ENCODE assay signal across 16 cellular contexts in the genomic region with DNA sequence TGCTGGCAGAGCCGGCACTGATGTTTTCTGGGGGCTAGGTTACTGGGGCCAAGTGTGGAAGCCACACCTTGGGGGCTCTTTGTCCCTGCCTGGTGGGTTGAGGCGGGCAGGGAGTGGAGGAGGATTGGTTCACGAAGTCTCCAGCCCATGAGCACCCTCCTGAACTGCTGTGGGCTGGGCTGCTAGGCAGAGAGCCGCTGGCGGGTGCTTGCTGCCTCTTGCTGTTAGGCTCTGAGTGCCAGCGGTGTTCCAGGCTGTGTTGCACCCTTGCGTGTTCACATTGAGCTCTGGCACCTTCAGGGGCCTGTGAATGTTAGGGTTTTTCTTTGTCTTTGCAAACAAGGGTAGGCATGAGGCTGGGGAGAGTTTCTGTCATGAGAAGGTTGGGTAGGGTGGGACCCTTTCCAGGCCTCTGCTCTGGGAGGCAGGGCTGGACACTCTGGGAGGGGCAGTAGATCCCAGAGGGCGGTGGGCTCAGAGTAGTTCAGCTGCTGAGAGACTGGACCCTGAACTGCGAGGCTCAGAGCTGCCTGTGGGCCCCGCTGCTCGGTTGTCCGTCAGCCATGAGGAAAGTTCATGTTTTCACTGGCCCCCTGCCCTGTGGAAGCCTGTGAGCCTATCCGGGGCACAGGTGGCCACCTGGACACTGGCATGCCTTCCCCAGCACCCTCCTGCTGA. TPM values are rescaled to one million over a fixed set of nuclear protein-coding genes. Genes with fewer than 3 reads are reported as not detected.
A peak's percentile ranks its signal among the peaks of the same experiment; 100 is the strongest.
DNase-seq lines count a peak whose midpoint lies in the region; ATAC-seq and TF ChIP-seq lines count a peak whose summit lies in the region.
"Had no signal": no experiment of that assay in that cellular context is flagged by ENCODE, and none has a peak within 500 bp of the region (broad histone marks: within the 10 kb centered on the region; RNA-seq: fewer than 3 reads in every experiment).

No MANE protein-coding gene starts in this region.

- no peaks in the 10 kb centered on the region for H3K4me1 Mint-ChIP-seq in activated T-cell treated with anti-CD3 and anti-CD28 coated beads, Interleukin-2, amount 50 U/mL, for 24 hours (ENCODE audit: low read depth)
- H3K4me1 Mint-ChIP-seq in activated T-cell treated with anti-CD3 and anti-CD28 coated beads, Interleukin-2, amount 50 U/mL, for 4 hours (ENCODE audit: low read depth): no peaks in the 10 kb centered on the region
- no peaks in the 10 kb centered on the region for H3K4me1 Mint-ChIP-seq in endothelial cell (ENCODE audit: unreplicated experiment)
- H3K4me1 Mint-ChIP-seq: IgD-negative memory B cell had no signal

- peaks cover 7% of the 10 kb centered on the region for H3K36me3 ChIP-seq in mucosa of descending colon (ENCODE audit: low read depth)
- H3K36me3 ChIP-seq in tibial artery: peaks cover 0 to 54% (median 26%) of the 10 kb centered on the region in 3 donors

- peak; percentile 20 for DNase-seq in activated T-cell treated with anti-CD3 and anti-CD28 coated beads, Interleukin-2, amount 50 U/mL, for 24 hours
- DNase-seq in activated T-cell treated with anti-CD3 and anti-CD28 coated beads, Interleukin-2, amount 50 U/mL, for 4 hours: no peak
- DNase-seq in endothelial cell (ENCODE audit: low spot score) (peak; percentile 1), mucosa of descending colon (peak in 2 of 3 donors; percentile 17 to 37), tibial artery (peak; percentile 11 to 39), NK-92 (lab: John Stamatoyannopoulos, UW; ENCODE audit: unreplicated experiment) (no peak), activated gamma-delta T cell (lab: John Stamatoyannopoulos, UW) (no peak)
- no peak for DNase-seq in stimulated activated naive CD4-positive, alpha-beta T cell (lab: John Stamatoyannopoulos, UW)
- DNase-seq: GF-D8, NCI-H1105 had no signal

- H3K27ac ChIP-seq in tibial artery: no peak overlapping the region
- H3K27ac ChIP-seq: VCaP had no signal

- no peak overlapping the region for H3K4me3 ChIP-seq in mucosa of descending colon
- no peak overlapping the region for H3K4me3 ChIP-seq in tibial artery

- H3K9me3 ChIP-seq in mucosa of descending colon: no peaks in the 10 kb centered on the region
- H3K9me3 ChIP-seq in tibial artery: no peaks in the 10 kb centered on the region
- H3K9me3 ChIP-seq: Caco-2 had no signal

- H3K27ac Mint-ChIP-seq in activated T-cell treated with anti-CD3 and anti-CD28 coated beads, Interleukin-2, amount 50 U/mL, for 24 hours: no peak overlapping the region
- H3K27ac Mint-ChIP-seq in endothelial cell (ENCODE audit: unreplicated experiment): no peak overlapping the region
- H3K27ac Mint-ChIP-seq: IgD-negative memory B cell; stimulated activated naive CD8-positive, alpha-beta T cell treated with anti-CD3 and anti-CD28 coated beads, Interleukin-15, Interleukin-2, amounts not matched to agents 100 ng/mL and 50 ng/mL, for 24 hours had no signal

- peaks cover 38% of the 10 kb centered on the region for H3K36me3 Mint-ChIP-seq in activated T-cell treated with anti-CD3 and anti-CD28 coated beads, Interleukin-2, amount 50 U/mL, for 24 hours (ENCODE audit: low read depth)
- H3K36me3 Mint-ChIP-seq in activated T-cell treated with anti-CD3 and anti-CD28 coated beads, Interleukin-2, amount 50 U/mL, for 4 hours (ENCODE audit: insufficient read depth): peaks cover 5% of the 10 kb centered on the region
- H3K36me3 Mint-ChIP-seq in endothelial cell (ENCODE audit: low read depth, unreplicated experiment): peaks cover 4% of the 10 kb centered on the region
- H3K36me3 Mint-ChIP-seq: IgD-negative memory B cell had no signal

- H3K4me1 ChIP-seq in mucosa of descending colon (ENCODE audit: low read depth) (no peaks in the 10 kb centered on the region), tibial artery (no peaks in the 10 kb centered on the region)
- H3K4me1 ChIP-seq: Caco-2 had no signal

- no peaks in the 10 kb centered on the region for H3K27me3 Mint-ChIP-seq in activated T-cell treated with anti-CD3 and anti-CD28 coated beads, Interleukin-2, amount 50 U/mL, for 24 hours
- H3K27me3 Mint-ChIP-seq in activated T-cell treated with anti-CD3 and anti-CD28 coated beads, Interleukin-2, amount 50 U/mL, for 4 hours (ENCODE audit: low read depth): no peaks in the 10 kb centered on the region
- H3K27me3 Mint-ChIP-seq in endothelial cell (ENCODE audit: unreplicated experiment): no peaks in the 10 kb centered on the region
- H3K27me3 Mint-ChIP-seq: IgD-negative memory B cell; stimulated activated naive CD8-positive, alpha-beta T cell treated with anti-CD3 and anti-CD28 coated beads, Interleukin-15, Interleukin-2, amounts not matched to agents 100 ng/mL and 50 ng/mL, for 24 hours had no signal

- no peak for ATAC-seq in activated T-cell treated with anti-CD3 and anti-CD28 coated beads, Interleukin-2, amount 50 U/mL, for 4 hours
- ATAC-seq in mucosa of descending colon: no peak
- ATAC-seq: SK-N-SH treated with all-trans-retinoic acid at 6 μM for 48 hours had no signal

- TF ChIP-seq CTCF in endothelial cell (IDR thresholded peaks at IDR 0.05; ENCODE audit: unreplicated experiment): no peak
- TF ChIP-seq CTCF in mucosa of descending colon (IDR thresholded peaks at IDR 0.05): no peak
- no peak for TF ChIP-seq CTCF in tibial artery (IDR thresholded peaks at IDR 0.05)

- H3K27me3 ChIP-seq in tibial artery: no peaks in the 10 kb centered on the region

- no peaks in the 10 kb centered on the region for H3K9me3 Mint-ChIP-seq in activated T-cell treated with anti-CD3 and anti-CD28 coated beads, Interleukin-2, amount 50 U/mL, for 24 hours
- no peaks in the 10 kb centered on the region for H3K9me3 Mint-ChIP-seq in activated T-cell treated with anti-CD3 and anti-CD28 coated beads, Interleukin-2, amount 50 U/mL, for 4 hours
- no peaks in the 10 kb centered on the region for H3K9me3 Mint-ChIP-seq in endothelial cell (ENCODE audit: unreplicated experiment)
- H3K9me3 Mint-ChIP-seq: IgD-negative memory B cell; stimulated activated naive CD8-positive, alpha-beta T cell treated with anti-CD3 and anti-CD28 coated beads, Interleukin-15, Interleukin-2, amounts not matched to agents 100 ng/mL and 50 ng/mL, for 24 hours had no signal

- H3K4me3 Mint-ChIP-seq in activated T-cell treated with anti-CD3 and anti-CD28 coated beads, Interleukin-2, amount 50 U/mL, for 24 hours: no peak overlapping the region
- H3K4me3 Mint-ChIP-seq in activated T-cell treated with anti-CD3 and anti-CD28 coated beads, Interleukin-2, amount 50 U/mL, for 4 hours: no peak overlapping the region
- H3K4me3 Mint-ChIP-seq in endothelial cell (ENCODE audit: unreplicated experiment): no peak overlapping the region
- H3K4me3 Mint-ChIP-seq: IgD-negative memory B cell; stimulated activated naive CD8-positive, alpha-beta T cell treated with anti-CD3 and anti-CD28 coated beads, Interleukin-15, Interleukin-2, amounts not matched to agents 100 ng/mL and 50 ng/mL, for 24 hours had no signal

- intact Hi-C loops in mucosa of descending colon (cut with DNase I, micrococcal nuclease) (no loop called here), tibial artery (cut with DNase I; ENCODE audit: low total_unique reads) (no loop called here)

RNA-seq across cellular contexts. Expression of a gene that starts 24.0 kb away (rescaled TPM):
- total RNA-seq in activated T-cell treated with anti-CD3 and anti-CD28 coated beads, Interleukin-2, amount 50 U/mL, for 4 hours: under 1 TPM; 0.23 to 0.87 (median 0.53) TPM
- total RNA-seq in endothelial cell (ENCODE audit: unreplicated experiment) (0.92 TPM), mucosa of descending colon (1 to 10 TPM; 1.3 to 2.9 (median 2.1) TPM)

RNA-seq across cellular contexts. Expression of a gene that starts 26.0 kb away (rescaled TPM):
- total RNA-seq in activated T-cell treated with anti-CD3 and anti-CD28 coated beads, Interleukin-2, amount 50 U/mL, for 4 hours: 1 to 10 TPM; 8.1 to 8.8 (median 8.2) TPM
- total RNA-seq in endothelial cell (ENCODE audit: unreplicated experiment) (23.5 TPM), mucosa of descending colon (1 to 10 TPM; 6.0 to 6.2 (median 6.0) TPM)

RNA-seq across cellular contexts. Expression of a gene that starts 59.6 kb away (rescaled TPM):
- total RNA-seq in activated T-cell treated with anti-CD3 and anti-CD28 coated beads, Interleukin-2, amount 50 U/mL, for 4 hours: under 1 TPM in 2 of 3 donors, not detected in 1; 0.20 to 0.61 TPM
- 0.51 TPM for total RNA-seq in endothelial cell (ENCODE audit: unreplicated experiment)
- under 1 TPM in 1 of 3 donors, not detected in 2; 0.09 TPM for total RNA-seq in mucosa of descending colon
- total RNA-seq: Caco-2, dermis microvascular lymphatic vessel endothelial cell had no signal

Comparison
In these comparisons a context has a peak if more than half of its experiments do, and no peak if none do; other contexts are left out.
1. DNase-seq: peak in activated T-cell treated with anti-CD3 and anti-CD28 coated beads, Interleukin-2, amount 50 U/mL, for 24 hours (single experiment), endothelial cell (single experiment), mucosa of descending colon (2 of 3) and tibial artery (2 of 2); none in activated T-cell treated with anti-CD3 and anti-CD28 coated beads, Interleukin-2, amount 50 U/mL, for 4 hours (single experiment), stimulated activated naive CD4-positive, alpha-beta T cell (0 of 6), NK-92 (single experiment) and activated gamma-delta T cell (single experiment).